In genomic region chr1:64518692-64519481, GRCh38 we compare ENCODE assay signal across 23 cellular contexts. TPM values are rescaled to one million over a fixed set of nuclear protein-coding genes. Genes with fewer than 3 reads are reported as not detected.
DNase-seq lines count a peak whose midpoint lies in the region; ATAC-seq, FAIRE-seq and TF ChIP-seq lines count a peak whose summit lies in the region.
"Had no signal": no experiment of that assay in that cellular context is flagged by ENCODE, and none has a peak within 500 bp of the region (broad histone marks: within the 10 kb centered on the region; RNA-seq: fewer than 3 reads in every experiment).

No MANE protein-coding gene starts in this region.

- H3K4me3 Mint-ChIP-seq in mesothelial cell of epicardium (no peak overlapping the region), type B pancreatic cell (no peak overlapping the region)

- ATAC-seq in HG03469 (IDR thresholded peaks at IDR 0.05; ENCODE audit: unreplicated experiment) (no peak), GM18858 (IDR thresholded peaks at IDR 0.05; ENCODE audit: unreplicated experiment) (no peak)
- ATAC-seq: A549 had no signal

- no peak overlapping the region for H3K4me3 ChIP-seq in ectodermal cell (ENCODE audit: insufficient read depth, low read depth, low read length)
- H3K4me3 ChIP-seq: A549 had no signal

- H3K27me3 Mint-ChIP-seq in mesothelial cell of epicardium (ENCODE audit: low read depth) (no peaks in the 10 kb centered on the region), type B pancreatic cell (peaks cover 23% of the 10 kb centered on the region)

- no peak for TF ChIP-seq POLR2A in H54 (IDR thresholded peaks at IDR 0.05; ENCODE audit: low read depth, low read length)

- no peaks in the 10 kb centered on the region for H3K27me3 ChIP-seq in ectodermal cell (ENCODE audit: control insufficient read depth, insufficient read depth, low read length, poor library complexity, severe bottlenecking)
- H3K27me3 ChIP-seq: BE2C had no signal

- WGBS in ectodermal cell, 2 experiments, result 73 to 78% methylated on average over 1 of the region's 1 CpG

- H3K27ac ChIP-seq in ectodermal cell (ENCODE audit: insufficient read depth, low read depth, low read length, poor library complexity, severe bottlenecking), result peak overlapping the region; percentile 1
- H3K27ac ChIP-seq: A549, KMS-11 had no signal

- H3K9me3 Mint-ChIP-seq in mesothelial cell of epicardium (no peaks in the 10 kb centered on the region), type B pancreatic cell (no peaks in the 10 kb centered on the region)

- no peaks in the 10 kb centered on the region for H3K9me3 ChIP-seq in ectodermal cell (ENCODE audit: control insufficient read depth, low read length)
- H3K9me3 ChIP-seq: A549, BE2C, SK-N-SH had no signal

- TF ChIP-seq CTCF in mesothelial cell of epicardium (IDR thresholded peaks at IDR 0.05; ENCODE audit: unreplicated experiment), result no peak
- TF ChIP-seq CTCF in type B pancreatic cell (conservative IDR thresholded peaks at IDR 0.05), result no peak

- peak; percentile 23 for FAIRE-seq in H54 (lab: Jason Lieb, UNC)
- FAIRE-seq: A549, D721Med had no signal

- H3K36me3 Mint-ChIP-seq in mesothelial cell of epicardium (no peaks in the 10 kb centered on the region), type B pancreatic cell (peaks cover 7% of the 10 kb centered on the region)

- peak overlapping the region; percentile 35 for H3K27ac Mint-ChIP-seq in mesothelial cell of epicardium
- no peak overlapping the region for H3K27ac Mint-ChIP-seq in type B pancreatic cell

- no peak for DNase-seq in H54 (ENCODE audit: insufficient read length, low spot score)
- peak; percentile 54 for DNase-seq in NCI-H226
- no peak for DNase-seq in mesothelial cell of epicardium (ENCODE audit: low spot score in 2 of 2, unreplicated experiment in 2 of 2)
- no peak for DNase-seq in type B pancreatic cell (ENCODE audit: extremely low spot score, unreplicated experiment)
- DNase-seq in islet precursor cell, result no peak
- DNase-seq: BE2C, DMS53, EL, GOT3, NCI-H1105, NCI-H146, NCI-H2029, NCI-H2227 treated with DMSO at 0.1 percent for 48 hours, NCI-H510A treated with DMSO at 0.1 percent for 48 hours, NCI-H748 treated with DMSO at 0.1 percent for 48 hours, SIG-M5, SK-N-SH had no signal

- peaks cover 84% of the 10 kb centered on the region for H3K4me1 ChIP-seq in ectodermal cell (ENCODE audit: control insufficient read depth, insufficient read depth, low read length)
- H3K4me1 ChIP-seq: BE2C had no signal

- H3K36me3 ChIP-seq in ectodermal cell (ENCODE audit: control insufficient read depth, insufficient read depth, low read length), result no peaks in the 10 kb centered on the region
- H3K36me3 ChIP-seq: BE2C had no signal

- H3K4me1 Mint-ChIP-seq in mesothelial cell of epicardium, result peaks cover 77% of the 10 kb centered on the region
- peaks cover 70% of the 10 kb centered on the region for H3K4me1 Mint-ChIP-seq in type B pancreatic cell (ENCODE audit: unreplicated experiment)

RNA-seq across cellular contexts. Expression of gene CACHD1, which starts 49.0 kb away (rescaled TPM):
- 131 TPM for polyA plus RNA-seq in ectodermal cell (2013, experiment 1 of 4)
- polyA plus RNA-seq in ectodermal cell (2013, experiment 2 of 4), result 172 TPM
- 107 TPM for polyA plus RNA-seq in ectodermal cell (2013, experiment 3 of 4)
- polyA plus RNA-seq in ectodermal cell (2013, experiment 4 of 4), result 120 TPM
- total RNA-seq in mesothelial cell of epicardium (20.8 to 24.2 TPM (median 24.1 TPM) in 3 replicates), type B pancreatic cell (ENCODE audit: low replicate concordance) (9.6 and 44.6 TPM in 2 replicates)
